ENCODE assay signal across 8 cellular contexts in genomic region chr2:27890146-27891062, GRCh38. TPM values are rescaled to one million over a fixed set of nuclear protein-coding genes. Genes with fewer than 3 reads are reported as not detected.
A peak's percentile ranks its signal among the peaks of the same experiment; 100 is the strongest.
DNase-seq lines count a peak whose midpoint lies in the region; ATAC-seq and TF ChIP-seq lines count a peak whose summit lies in the region.

BABAM2 (plus strand) TSS chr2:27890729; CDS start chr2:27894557, 3,828 bp downstream.
RBKS (minus strand) TSS chr2:27890387; CDS start chr2:27890345, 42 bp downstream.

- H3K27ac Mint-ChIP-seq in activated CD4-positive, alpha-beta memory T cell treated with anti-CD3 and anti-CD28 coated beads, Interleukin-2, amount 10 ng/mL, durations not matched to agents 7 days and 5 days = peak within 1 kb of the TSS; percentile 98

- ATAC-seq in GM19455 (IDR thresholded peaks at IDR 0.05; ENCODE audit: unreplicated experiment) (peak; percentile 78), HG03575 (IDR thresholded peaks at IDR 0.05; ENCODE audit: extremely low read depth, insufficient number of reproducible peaks, low FRiP score, unreplicated experiment) (peak; percentile 30), lower lobe of right lung (peak; percentile 97 to 99)

- H3K4me1 Mint-ChIP-seq in activated CD4-positive, alpha-beta memory T cell treated with anti-CD3 and anti-CD28 coated beads, Interleukin-2, amount 10 ng/mL, durations not matched to agents 7 days and 5 days = peaks cover 62% of the 10 kb centered on the region

- H3K36me3 Mint-ChIP-seq in activated CD4-positive, alpha-beta memory T cell treated with anti-CD3 and anti-CD28 coated beads, Interleukin-2, amount 10 ng/mL, durations not matched to agents 7 days and 5 days (ENCODE audit: low read depth) = peaks cover 26% of the 10 kb centered on the region

- peak within 1 kb of the TSS; percentile 88 to 98 for H3K9ac ChIP-seq in duodenal mucosa (ENCODE audit: low read depth in 1 of 2, low read length in 2 of 2)

- H3K36me3 ChIP-seq in duodenal mucosa (ENCODE audit: control insufficient read depth in 1 of 2, insufficient read depth in 2 of 2, low read length in 2 of 2) = no peaks in the 10 kb centered on the region
- H3K36me3 ChIP-seq in lower lobe of right lung = no peaks in the 10 kb centered on the region

- peak within 1 kb of the TSS; percentile 93 for H3K4me3 Mint-ChIP-seq in activated CD4-positive, alpha-beta memory T cell treated with anti-CD3 and anti-CD28 coated beads, Interleukin-2, amount 10 ng/mL, durations not matched to agents 7 days and 5 days

- H3K4me1 ChIP-seq in duodenal mucosa (ENCODE audit: control insufficient read depth in 1 of 2, insufficient read depth in 2 of 2, low read length in 2 of 2) (peaks cover 18 to 20% of the 10 kb centered on the region in 2 donors), lower lobe of right lung (peaks cover 41% of the 10 kb centered on the region)

- H3K4me3 ChIP-seq in duodenal mucosa (ENCODE audit: low read depth in 1 of 2, low read length in 2 of 2) = peak within 1 kb of the TSS; percentile 86 to 96
- H3K4me3 ChIP-seq in lower lobe of right lung = peak within 1 kb of the TSS; percentile 79

- TF ChIP-seq CTCF in lower lobe of right lung (IDR thresholded peaks at IDR 0.05) = no peak

- H3K9me3 ChIP-seq in duodenal mucosa (ENCODE audit: control insufficient read depth in 1 of 2, low read length in 2 of 2) (no peaks in the 10 kb centered on the region), lower lobe of right lung (no peaks in the 10 kb centered on the region)

- no peaks in the 10 kb centered on the region for H3K27me3 ChIP-seq in duodenal mucosa (ENCODE audit: control insufficient read depth in 1 of 2, insufficient read depth in 2 of 2, low read length in 2 of 2)
- H3K27me3 ChIP-seq in lower lobe of right lung (ENCODE audit: low read depth) = no peaks in the 10 kb centered on the region

- DNase-seq in CD1c-positive myeloid dendritic cell (ENCODE audit: extremely low spot score) (peak; percentile 94), NCI-H82 treated with DMSO at 0.1 percent for 48 hours (lab: John Stamatoyannopoulos, UW; ENCODE audit: unreplicated experiment) (peak; percentile 21), lower lobe of right lung (peak; percentile 90)
- peak; percentile 91 for DNase-seq in activated CD4-positive, alpha-beta memory T cell treated with anti-CD3 and anti-CD28 coated beads, Interleukin-2, amount 10 ng/mL, durations not matched to agents 7 days and 5 days
- peak; percentile 77 to 86 (median 82) for DNase-seq in stimulated activated CD4-positive, alpha-beta T cell treated with anti-CD3 and anti-CD28 coated beads, TNF-alpha, amount 100 ng/mL, for 24 hours (ENCODE audit: low read depth in 3 of 3)

- peak within 1 kb of the TSS; percentile 90 for H3K27ac ChIP-seq in duodenal mucosa (ENCODE audit: low read depth, low read length)
- H3K27ac ChIP-seq in lower lobe of right lung = peak within 1 kb of the TSS; percentile 95

- H3K27me3 Mint-ChIP-seq in activated CD4-positive, alpha-beta memory T cell treated with anti-CD3 and anti-CD28 coated beads, Interleukin-2, amount 10 ng/mL, durations not matched to agents 7 days and 5 days = no peaks in the 10 kb centered on the region

- no peaks in the 10 kb centered on the region for H3K9me3 Mint-ChIP-seq in activated CD4-positive, alpha-beta memory T cell treated with anti-CD3 and anti-CD28 coated beads, Interleukin-2, amount 10 ng/mL, durations not matched to agents 7 days and 5 days

- CTCF ChIA-PET in activated CD4-positive, alpha-beta memory T cell treated with anti-CD3 and anti-CD28 coated beads, Interleukin-2, amount 10 ng/mL, durations not matched to agents 7 days and 5 days (lab: Charles Lee) = interaction anchor here (1.6 kb wide), 1 partner anchor 502 kb away, joined by 4 read pairs; the partner anchor contains the start of gene FOSL2

- intact Hi-C loops in lower lobe of right lung (cut with DNase I) = no loop called here

- POLR2A ChIA-PET in activated CD4-positive, alpha-beta memory T cell treated with anti-CD3 and anti-CD28 coated beads, Interleukin-2, amount 10 ng/mL, durations not matched to agents 7 days and 5 days (lab: Charles Lee) = interaction anchor here (0.7 to 3.7 kb wide), 30 partner anchors 12 to 555 kb away, joined by 3 to 19 read pairs (median 4); partner anchors contain the start of genes FOSL2, MRPL33, SLC4A1AP and SUPT7L

RNA-seq across cellular contexts. Expression of gene BABAM2, which starts in this region (rescaled TPM):
- 10 to 100 TPM; 51.4 to 56.6 TPM for total RNA-seq in activated CD4-positive, alpha-beta memory T cell treated with anti-CD3 and anti-CD28 coated beads, Interleukin-2, amount 10 ng/mL, durations not matched to agents 7 days and 5 days
- 39.5 TPM for total RNA-seq in lower lobe of right lung

RNA-seq across cellular contexts. Expression of gene RBKS, which starts in this region (rescaled TPM):
- 1 to 10 TPM; 2.2 to 2.8 TPM for total RNA-seq in activated CD4-positive, alpha-beta memory T cell treated with anti-CD3 and anti-CD28 coated beads, Interleukin-2, amount 10 ng/mL, durations not matched to agents 7 days and 5 days
- 2.2 TPM for total RNA-seq in lower lobe of right lung

Comparison
In these comparisons a context has a peak if more than half of its experiments do, and no peak if none do; other contexts are left out.
1. Peak in every context shown above with its lines: DNase-seq, ATAC-seq, H3K4me3 ChIP-seq and H3K27ac ChIP-seq.
2. DNase-seq: peak in every context shown above with its lines; median percentile 94 in CD1c-positive myeloid dendritic cell; 91 in activated CD4-positive, alpha-beta memory T cell treated with anti-CD3 and anti-CD28 coated beads, Interleukin-2, amount 10 ng/mL, durations not matched to agents 7 days and 5 days; 90 in lower lobe of right lung; 82 in stimulated activated CD4-positive, alpha-beta T cell treated with anti-CD3 and anti-CD28 coated beads, TNF-alpha, amount 100 ng/mL, for 24 hours; 21 in NCI-H82 treated with DMSO at 0.1 percent for 48 hours.
3. ATAC-seq: peak in every context shown above with its lines; median percentile 98 in lower lobe of right lung; 78 in GM19455; 30 in HG03575.